8 cellular contexts compared by ENCODE assay signal in genomic region chr7:134737561-134738353, GRCh38. TPM values are rescaled to one million over a fixed set of nuclear protein-coding genes. Genes with fewer than 3 reads are reported as not detected.
DNase-seq lines count a peak whose midpoint lies in the region; ATAC-seq and TF ChIP-seq lines count a peak whose summit lies in the region.

No MANE protein-coding gene starts in this region.

- DNase-seq in AG09319 (ENCODE audit: extremely low read depth, low read depth): peak; percentile 82
- peak; percentile 82 for DNase-seq in astrocyte of the spinal cord (ENCODE audit: low read depth, low spot score)
- no peak for DNase-seq in ecto neural progenitor cell (ENCODE audit: low spot score)
- DNase-seq in cerebellum (ENCODE audit: low spot score): no peak
- DNase-seq in WTC11 (ENCODE audit: low spot score): no peak

- TF ChIP-seq CTCF in AG09319 (IDR thresholded peaks at IDR 0.05; ENCODE audit: low read depth, low read length) (no peak), astrocyte of the spinal cord (IDR thresholded peaks at IDR 0.05; ENCODE audit: low read depth, low read length) (no peak), nephron (IDR thresholded peaks at IDR 0.05; ENCODE audit: unreplicated experiment in 3 of 3) (no peak), WTC11 (IDR thresholded peaks at IDR 0.05) (no peak)

- ATAC-seq in HG03442 (IDR thresholded peaks at IDR 0.05; ENCODE audit: unreplicated experiment) (peak; percentile 64), HG02678 (IDR thresholded peaks at IDR 0.05; ENCODE audit: unreplicated experiment) (no peak), WTC11 (no peak)

- H3K36me3 Mint-ChIP-seq in nephron (ENCODE audit: low read depth) (no peaks in the 10 kb centered on the region), WTC11 (no peaks in the 10 kb centered on the region)

- POLR2A ChIA-PET in WTC11 (lab: Charles Lee): no interaction called here

- H3K27ac Mint-ChIP-seq in nephron: peak overlapping the region in 2 of 3 experiments; percentile 34 to 64
- H3K27ac Mint-ChIP-seq in WTC11: no peak overlapping the region

- H3K9me3 Mint-ChIP-seq in nephron (no peaks in the 10 kb centered on the region), WTC11 (no peaks in the 10 kb centered on the region)

- H3K4me1 Mint-ChIP-seq in nephron (peaks cover 23% of the 10 kb centered on the region), WTC11 (peaks cover 9% of the 10 kb centered on the region)

- H3K27me3 Mint-ChIP-seq in nephron (ENCODE audit: low read depth) (peaks cover 4% of the 10 kb centered on the region), WTC11 (ENCODE audit: low read depth) (no peaks in the 10 kb centered on the region)

- CTCF ChIA-PET in WTC11 (lab: Charles Lee): interaction anchor here (1.5 kb wide), 1 partner anchor 14 kb away, joined by 7 read pairs; no protein-coding TSS in a partner anchor

- in situ Hi-C loops in astrocyte of the spinal cord (cut with HindIII; ENCODE audit: low sequenced_read_pairs): no loop called here

- no peak overlapping the region for H3K4me3 ChIP-seq in astrocyte of the spinal cord (ENCODE audit: low read depth, low read length)

- H3K4me3 Mint-ChIP-seq in nephron (no peak overlapping the region), WTC11 (no peak overlapping the region)

TF ChIP-seq in WTC11, 78 proteins besides CTCF, POLR2A, EP300 and RAD21:
- TF ChIP-seq ZBTB43 (CRISPR knock-in tag; IDR thresholded peaks at IDR 0.05) (no peak), JAZF1 (CRISPR knock-in tag; IDR thresholded peaks at IDR 0.05) (no peak)

RNA-seq across cellular contexts. Expression of gene CALD1, which starts 41.7 kb away (rescaled TPM):
- total RNA-seq in cerebellum (41.8 TPM), WTC11 (2021) (120 to 147 TPM (median 127 TPM) in 3 replicates)

Comparison
In these comparisons a context has a peak if more than half of its experiments do, and no peak if none do; other contexts are left out.
1. DNase-seq: peak in AG09319 (single experiment) and astrocyte of the spinal cord (single experiment); none in ecto neural progenitor cell (single experiment), cerebellum (single experiment) and WTC11 (single experiment).